10 cellular contexts compared by ENCODE assay signal in the genomic region with DNA sequence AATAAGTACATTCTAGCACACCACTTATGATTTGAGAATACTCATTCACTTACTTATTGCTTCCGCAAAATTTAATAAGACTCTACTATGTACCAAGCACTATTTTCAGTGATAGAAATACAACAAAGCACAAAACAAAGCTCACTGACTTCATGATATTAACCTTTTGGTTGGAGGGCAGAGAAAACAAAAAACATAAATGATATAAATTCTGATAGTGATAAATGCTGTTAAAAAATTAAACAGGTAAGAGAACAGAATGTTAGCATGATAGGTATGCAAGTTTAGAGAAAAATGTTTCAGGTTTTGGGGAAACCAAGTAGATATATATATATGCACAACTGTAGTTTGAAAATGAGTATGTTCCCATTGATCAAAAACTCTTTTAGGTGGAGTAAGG. TPM values are rescaled to one million over a fixed set of nuclear protein-coding genes. Genes with fewer than 3 reads are reported as not detected.
DNase-seq lines count a peak whose midpoint lies in the region; ATAC-seq, FAIRE-seq and TF ChIP-seq lines count a peak whose summit lies in the region.
"Had no signal": no experiment of that assay in that cellular context is flagged by ENCODE, and none has a peak within 500 bp of the region (broad histone marks: within the 10 kb centered on the region; RNA-seq: fewer than 3 reads in every experiment).

No MANE protein-coding gene starts in this region.

- H3F3A ChIP-seq in SU-DHL-6 (ENCODE audit: insufficient read depth), result peaks cover 12% of the 10 kb centered on the region

- H4K20me1 ChIP-seq in SU-DHL-6 (ENCODE audit: low read depth, low read length) (0 out of 2 replicates have a peak, but pooled peaks cover 3% of the 10 kb centered on the region), fibroblast of lung (ENCODE audit: control insufficient read depth, extremely low read depth, insufficient read depth, low read length) (no peaks in the 10 kb centered on the region)

- no peaks in the 10 kb centered on the region for H3K9me3 Mint-ChIP-seq in activated CD4-positive, alpha-beta T cell treated with anti-CD3 and anti-CD28 coated beads for 36 hours (ENCODE audit: low read depth)

- H3K9me3 ChIP-seq in SU-DHL-6 (ENCODE audit: insufficient read depth, low read length) (no peaks in the 10 kb centered on the region), fibroblast of lung (ENCODE audit: control insufficient read depth, insufficient read depth, low read depth, low read length) (no peaks in the 10 kb centered on the region), skeletal muscle tissue (ENCODE audit: control insufficient read depth in 3 of 3, low read length in 3 of 3) (no peaks in the 10 kb centered on the region)
- H3K9me3 ChIP-seq: sigmoid colon had no signal

- H3K9ac ChIP-seq in SU-DHL-6 (ENCODE audit: low read length) (peak overlapping the region; percentile 83), fibroblast of lung (ENCODE audit: insufficient read depth, low read length) (no peak overlapping the region), skeletal muscle tissue (ENCODE audit: low read depth in 1 of 3, low read length in 3 of 3) (peak overlapping the region in 2 of 3 donors; percentile 96 to 99)

- DNase-seq in activated CD4-positive, alpha-beta T cell treated with anti-CD3 and anti-CD28 coated beads for 36 hours, result no peak
- no peak for DNase-seq in activated CD4-positive, alpha-beta T cell treated with anti-CD3 and anti-CD28 coated beads, Interleukin-2, amount 50 U/mL, for 4 hours
- DNase-seq in fibroblast of lung (ENCODE audit: low read depth in 2 of 2) (no peak), H54 (ENCODE audit: insufficient read length, low spot score) (no peak)
- DNase-seq: sigmoid colon had no signal

- peak overlapping the region; percentile 99 for H3K4me3 Mint-ChIP-seq in activated CD4-positive, alpha-beta T cell treated with anti-CD3 and anti-CD28 coated beads for 36 hours

- peaks cover 17% of the 10 kb centered on the region for H3K36me3 Mint-ChIP-seq in activated CD4-positive, alpha-beta T cell treated with anti-CD3 and anti-CD28 coated beads for 36 hours (ENCODE audit: low read depth)

- H3K27me3 Mint-ChIP-seq in activated CD4-positive, alpha-beta T cell treated with anti-CD3 and anti-CD28 coated beads for 36 hours, result no peaks in the 10 kb centered on the region

- no peak for FAIRE-seq in H54 (lab: Jason Lieb, UNC)
- FAIRE-seq: A204.1 had no signal

- intact Hi-C loops in activated CD4-positive, alpha-beta T cell treated with anti-CD3 and anti-CD28 coated beads for 36 hours (cut with DNase I, micrococcal nuclease), result no loop called here

- no peak overlapping the region for H2AFZ ChIP-seq in SU-DHL-6 (ENCODE audit: low read depth, low read length, severe bottlenecking)
- no peak overlapping the region for H2AFZ ChIP-seq in fibroblast of lung (ENCODE audit: low read length)

- peaks cover 52% of the 10 kb centered on the region for H3K4me1 Mint-ChIP-seq in activated CD4-positive, alpha-beta T cell treated with anti-CD3 and anti-CD28 coated beads for 36 hours

- H3K4me2 ChIP-seq in SU-DHL-6 (ENCODE audit: low read depth, low read length, poor library complexity, severe bottlenecking) (peak overlapping the region; percentile 96), fibroblast of lung (ENCODE audit: extremely low read depth, insufficient read depth, low read length) (peak overlapping the region; percentile 88)

- H3K4me1 ChIP-seq in fibroblast of lung (ENCODE audit: control insufficient read depth, extremely low read depth, insufficient read depth, low read length), result peaks cover 6% of the 10 kb centered on the region
- peaks cover 21 to 38% (median 32%) of the 10 kb centered on the region in 3 donors for H3K4me1 ChIP-seq in skeletal muscle tissue (ENCODE audit: control insufficient read depth in 3 of 3, insufficient read depth in 3 of 3, low read length in 3 of 3)

- no peaks in the 10 kb centered on the region for H3K9me2 ChIP-seq in SU-DHL-6 (replicated peaks; ENCODE audit: insufficient read depth, low read length)

- no peaks in the 10 kb centered on the region for H3K27me3 ChIP-seq in SU-DHL-6 (ENCODE audit: low read length)
- H3K27me3 ChIP-seq in fibroblast of lung (ENCODE audit: control insufficient read depth, insufficient read depth, low read length), result no peaks in the 10 kb centered on the region
- H3K27me3 ChIP-seq in skeletal muscle tissue (ENCODE audit: control insufficient read depth in 3 of 3, insufficient read depth in 3 of 3, low read length in 3 of 3), result no peaks in the 10 kb centered on the region
- H3K27me3 ChIP-seq: sigmoid colon had no signal

- no peak for ATAC-seq in activated CD4-positive, alpha-beta T cell treated with anti-CD3 and anti-CD28 coated beads for 36 hours
- ATAC-seq in HG02571 (IDR thresholded peaks at IDR 0.05; ENCODE audit: unreplicated experiment), result no peak
- no peak for ATAC-seq in GM18519 (IDR thresholded peaks at IDR 0.05; ENCODE audit: low FRiP score, unreplicated experiment)

- CTCF ChIA-PET in activated CD4-positive, alpha-beta T cell treated with anti-CD3 and anti-CD28 coated beads for 36 hours (lab: Charles Lee), result no interaction called here

- peak overlapping the region; percentile 99 for H3K4me3 ChIP-seq in SU-DHL-6 (ENCODE audit: insufficient read depth, low read length, poor library complexity, severe bottlenecking)
- H3K4me3 ChIP-seq in fibroblast of lung (replicated peaks in 1 of 4; ENCODE audit: control extremely low read depth in 1 of 4, insufficient read depth in 1 of 4, low read depth in 3 of 4, low read length in 4 of 4), result peak overlapping the region; percentile 70 to 98 (median 82)
- peak overlapping the region; percentile 92 to 100 (median 98) for H3K4me3 ChIP-seq in skeletal muscle tissue (ENCODE audit: low read length in 3 of 3)

- H3K27ac ChIP-seq in SU-DHL-6 (ENCODE audit: low read depth, low read length), result no peak overlapping the region
- H3K27ac ChIP-seq in fibroblast of lung (ENCODE audit: insufficient read depth, low read length), result no peak overlapping the region
- no peak overlapping the region for H3K27ac ChIP-seq in skeletal muscle tissue (ENCODE audit: low read depth, low read length)

- TF ChIP-seq POLR2A in H54 (IDR thresholded peaks at IDR 0.05; ENCODE audit: low read depth, low read length), result no peak

- H3K27ac Mint-ChIP-seq in activated CD4-positive, alpha-beta T cell treated with anti-CD3 and anti-CD28 coated beads for 36 hours, result peak overlapping the region; percentile 99

- TF ChIP-seq CTCF in SU-DHL-6 (IDR thresholded peaks at IDR 0.05; ENCODE audit: insufficient read depth, low read length, poor library complexity, severe bottlenecking), result no peak
- no peak for TF ChIP-seq CTCF in fibroblast of lung (conservative IDR thresholded peaks at IDR 0.05 in 1 of 2, IDR thresholded peaks at IDR 0.05 in 1 of 2; ENCODE audit: low read depth in 1 of 2, low read length in 2 of 2)

- POLR2A ChIA-PET in activated CD4-positive, alpha-beta T cell treated with anti-CD3 and anti-CD28 coated beads for 36 hours (lab: Charles Lee), result no interaction called here

- H3K36me3 ChIP-seq in SU-DHL-6 (ENCODE audit: low read length), result peaks cover 7% of the 10 kb centered on the region
- H3K36me3 ChIP-seq in fibroblast of lung (ENCODE audit: control insufficient read depth, insufficient read depth, low read length), result no peaks in the 10 kb centered on the region
- peaks cover 0 to 13% (median 4%) of the 10 kb centered on the region in 3 donors for H3K36me3 ChIP-seq in skeletal muscle tissue (ENCODE audit: control insufficient read depth in 3 of 3, insufficient read depth in 3 of 3, low read length in 3 of 3)

- H3K79me2 ChIP-seq in SU-DHL-6 (ENCODE audit: insufficient read depth, low read length), result peaks cover 99% of the 10 kb centered on the region
- peaks cover 90% of the 10 kb centered on the region for H3K79me2 ChIP-seq in fibroblast of lung (ENCODE audit: control insufficient read depth, insufficient read depth, low read length)

RNA-seq across cellular contexts. Expression of gene LRRC40, which starts 1.2 kb away (rescaled TPM):
- 10 to 100 TPM; 23.2 to 26.4 TPM for total RNA-seq in activated CD4-positive, alpha-beta T cell treated with anti-CD3 and anti-CD28 coated beads for 36 hours
- total RNA-seq in fibroblast of lung (15.9 and 16.5 TPM in 2 replicates), skeletal muscle tissue (13.6 TPM)
- polyA plus RNA-seq in fibroblast of lung, result 23.5 and 24.2 TPM in 2 replicates
- polyA plus RNA-seq in fibroblast of lung (2012), result 13.1 and 13.6 TPM in 2 replicates
- polyA minus RNA-seq in fibroblast of lung (ENCODE audit: low replicate concordance), result 1.1 and 1.4 TPM in 2 replicates

RNA-seq across cellular contexts. Expression of gene SRSF11, which starts 17.0 kb away (rescaled TPM):
- 100 to 1,000 TPM; 182 to 266 TPM for total RNA-seq in activated CD4-positive, alpha-beta T cell treated with anti-CD3 and anti-CD28 coated beads for 36 hours
- 107 and 139 TPM in 2 replicates for total RNA-seq in fibroblast of lung
- polyA plus RNA-seq in fibroblast of lung, result 134 and 163 TPM in 2 replicates
- polyA plus RNA-seq in fibroblast of lung (2012), result 81.8 and 102 TPM in 2 replicates
- 53.8 and 177 TPM in 2 replicates for polyA minus RNA-seq in fibroblast of lung (ENCODE audit: low replicate concordance)
- total RNA-seq in skeletal muscle tissue, result 67.8 TPM
